6 cellular contexts compared by ENCODE assay signal in genomic region chr16:4045561-4045960, GRCh38.
DNase-seq lines count a peak whose midpoint lies in the region; ATAC-seq, FAIRE-seq and TF ChIP-seq lines count a peak whose summit lies in the region.
"Not testable (repeated sequence)": the region's sequence is repeated elsewhere in the genome, so short reads cannot be mapped to it uniquely, and the experiment has no call there.

No MANE protein-coding gene starts in this region.

- TF ChIP-seq RAD21 in K562 (CRISPR knock-in tag; conservative IDR thresholded peaks at IDR 0.05 in 1 of 2, IDR thresholded peaks at IDR 0.05 in 1 of 2), result not testable (repeated sequence)

- TF ChIP-seq POLR2A in K562 (conservative IDR thresholded peaks at IDR 0.05); stomach (IDR thresholded peaks at IDR 0.05): not testable (repeated sequence)

- H3K27me3 ChIP-seq in BLaER1; left ventricle myocardium inferior (ENCODE audit: low read depth); stomach: not testable (repeated sequence)
- peaks cover 15 to 47% of the 10 kb centered on the region in 2 experiments; a peak in 4 of 5 replicates for H3K27me3 ChIP-seq in K562 (ENCODE audit: control insufficient read depth in 2 of 2, insufficient read depth in 2 of 2, low read length in 2 of 2)

- not testable (repeated sequence) for ATAC-seq in K562, sciatic nerve

- H3K9me1 ChIP-seq in K562 (ENCODE audit: control insufficient read depth, insufficient read depth, low read length), result not testable (repeated sequence)

- H3K4me1 ChIP-seq in BLaER1, result peaks cover 93% of the 10 kb centered on the region
- not testable (repeated sequence) for H3K4me1 ChIP-seq in HEK293 (ENCODE audit: control insufficient read depth, insufficient read depth, low read length); K562 (replicated peaks in 1 of 2; ENCODE audit: control insufficient read depth in 2 of 2, insufficient read depth in 2 of 2, low read length in 2 of 2)
- H3K4me1 ChIP-seq in left ventricle myocardium inferior, result peaks cover 34% of the 10 kb centered on the region
- peaks cover 6 to 38% (median 21%) of the 10 kb centered on the region in 4 donors for H3K4me1 ChIP-seq in stomach

- not testable (repeated sequence) for H3K4me3 ChIP-seq in BLaER1; HEK293 (ENCODE audit: low read depth, low read length); K562; left ventricle myocardium inferior; stomach

- TF ChIP-seq CTCF in HEK293 (tag by site-specific recombination; IDR thresholded peaks at IDR 0.05); K562 (IDR thresholded peaks at IDR 0.05 in 2 of 3, conservative IDR thresholded peaks at IDR 0.05 in 1 of 3; ENCODE audit: insufficient read depth in 2 of 3, low read depth in 1 of 3, low read length in 3 of 3); left ventricle myocardium inferior (IDR thresholded peaks at IDR 0.05; ENCODE audit: borderline replicate concordance); stomach (IDR thresholded peaks at IDR 0.05): not testable (repeated sequence)

- POLR2A ChIA-PET in HEK293 (lab: Yijun Ruan, JAX), result interaction anchor here (0.6 kb wide), 1 partner anchor 177 kb away, joined by 3 read pairs; no protein-coding TSS in a partner anchor
- POLR2A ChIA-PET in K562 (lab: Yijun Ruan, JAX), result not testable (repeated sequence)

- intact Hi-C loops in K562 (cut with micrococcal nuclease); left ventricle myocardium inferior (cut with micrococcal nuclease); sciatic nerve (cut with DNase I); stomach (cut with DNase I; ENCODE audit: low total_unique reads): not testable (repeated sequence)

- H3K9ac ChIP-seq in BLaER1; K562 (ENCODE audit: insufficient read depth in 1 of 2, low read depth in 2 of 2, low read length in 2 of 2): not testable (repeated sequence)

- CTCF ChIA-PET in HEK293 (lab: Yijun Ruan, JAX); K562 (lab: Yijun Ruan, JAX; ENCODE audit: low intra/inter-chr PET ratio): not testable (repeated sequence)

- DNase-seq in K562 (ENCODE audit: extremely low read depth in 1 of 4, low spot score in 3 of 4); left ventricle myocardium inferior; stomach: not testable (repeated sequence)
- peak; percentile 21 for DNase-seq in sciatic nerve (ENCODE audit: low spot score)

- H3K27ac ChIP-seq in BLaER1 (0 out of 2 replicates have a peak overlapping the region, but pooled peaks have one; percentile 45), left ventricle myocardium inferior (replicated peaks) (peak overlapping the region; percentile 71), stomach (peak overlapping the region in 3 of 5 donors; percentile 40 to 72 (median 70))
- H3K27ac ChIP-seq in HEK293 (ENCODE audit: extremely low read depth, low read depth, low read length); K562 (ENCODE audit: extremely low read depth, low read depth, low read length): not testable (repeated sequence)

- peaks cover 26% of the 10 kb centered on the region for H3K9me3 ChIP-seq in BLaER1
- not testable (repeated sequence) for H3K9me3 ChIP-seq in HEK293 (ENCODE audit: control insufficient read depth, insufficient read depth, low read depth, low read length); K562 (replicated peaks; ENCODE audit: control insufficient read depth, insufficient read depth, low read depth, low read length); left ventricle myocardium inferior (replicated peaks); stomach

- H3K79me2 ChIP-seq in K562 (ENCODE audit: control insufficient read depth, insufficient read depth, low read length), result not testable (repeated sequence)

- H4K20me1 ChIP-seq in BLaER1; K562 (replicated peaks; ENCODE audit: control insufficient read depth, insufficient read depth, low read length): not testable (repeated sequence)

- FAIRE-seq in K562 (lab: Jason Lieb, UNC), result not testable (repeated sequence)

- not testable (repeated sequence) for TF ChIP-seq EP300 in K562 (IDR thresholded peaks at IDR 0.05; ENCODE audit: low read length); stomach (IDR thresholded peaks at IDR 0.05)

- peaks cover 40% of the 10 kb centered on the region for H3K36me3 ChIP-seq in BLaER1
- not testable (repeated sequence) for H3K36me3 ChIP-seq in HEK293 (ENCODE audit: control insufficient read depth in 2 of 2, insufficient read depth in 1 of 2, low read length in 2 of 2); K562 (ENCODE audit: control insufficient read depth, insufficient read depth, low read length); left ventricle myocardium inferior; stomach

- not testable (repeated sequence) for H2AFZ ChIP-seq in K562 (ENCODE audit: low read depth, low read length)

- WGBS in K562 (ENCODE audit: insufficient coverage, low coverage, missing lambda C conversion rate), result 40% methylated on average over 5 of the region's 6 CpGs
- WGBS in stomach, 5 donors, result 79 to 98% (median 91%) methylated on average over 6 of the region's 6 CpGs

- in situ Hi-C loops in K562 (cut with MboI), result not testable (repeated sequence)

- not testable (repeated sequence) for BruUV-seq in K562 (replicated peaks; lab: Mats Ljungman, UMichigan)

- peak overlapping the region; percentile 71 for H3K4me2 ChIP-seq in BLaER1
- not testable (repeated sequence) for H3K4me2 ChIP-seq in K562 (ENCODE audit: insufficient read depth, low read length)

TF ChIP-seq in HEK293, 187 proteins besides CTCF, POLR2A, EP300 and RAD21:
- 0 out of 2 replicates have a peak, but pooled peaks have one; percentile 23 for TF ChIP-seq ZNF121 (tag by site-specific recombination; IDR thresholded peaks at IDR 0.05)
- 0 out of 2 replicates have a peak, but pooled peaks have one; percentile 11 for TF ChIP-seq ZNF362 (tag by site-specific recombination; IDR thresholded peaks at IDR 0.05)

TF ChIP-seq in K562, 482 proteins besides CTCF, POLR2A, EP300 and RAD21:
- TF ChIP-seq ZNF121 (CRISPR knock-in tag; conservative IDR thresholded peaks at IDR 0.05), result peak; percentile 67
TF ChIP-seq in K562: peak in this region for 1; not testable (repeated sequence) for 481.
